8 cellular contexts compared by ENCODE assay signal in the genomic region with DNA sequence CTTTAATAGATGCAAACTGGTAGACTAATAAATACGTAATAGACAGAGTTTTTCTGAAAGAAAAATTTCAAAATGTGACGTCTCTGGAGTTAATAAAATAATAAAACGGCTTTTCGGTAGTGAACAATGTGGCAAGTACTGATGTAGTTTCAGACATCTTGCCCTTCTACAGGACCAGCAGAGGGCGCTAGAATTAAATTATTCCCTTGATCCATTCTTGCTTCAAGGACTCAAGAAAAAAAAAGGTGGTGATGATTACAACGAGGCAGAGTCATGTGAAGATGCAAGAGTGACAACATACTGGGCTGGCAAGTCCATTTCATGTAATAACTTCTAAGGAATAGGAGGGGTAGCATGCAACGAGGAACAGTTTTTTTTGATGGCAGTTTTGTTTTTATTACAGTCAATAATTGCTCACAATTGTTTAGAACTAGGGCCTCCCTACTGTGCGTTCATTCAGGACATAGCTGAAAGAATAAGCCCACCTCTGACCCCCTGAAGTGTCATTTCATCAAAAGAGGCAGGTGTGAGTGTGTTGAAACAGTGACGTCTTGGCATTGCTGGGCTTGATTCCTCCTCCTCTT.
A peak's percentile ranks its signal among the peaks of the same experiment; 100 is the strongest.
DNase-seq lines count a peak whose midpoint lies in the region; ATAC-seq and TF ChIP-seq lines count a peak whose summit lies in the region.

No MANE protein-coding gene starts in this region.

- H3K4me3 ChIP-seq in GM12875 (ENCODE audit: low read depth, low read length), result no peak overlapping the region
- no peak overlapping the region for H3K4me3 ChIP-seq in neural progenitor cell

- H3K36me3 ChIP-seq in neural progenitor cell, result no peaks in the 10 kb centered on the region

- H3K9ac ChIP-seq in neural progenitor cell, result no peak overlapping the region

- no peaks in the 10 kb centered on the region for H3K36me3 Mint-ChIP-seq in neural progenitor cell

- H3K9me3 Mint-ChIP-seq in neural progenitor cell, result no peaks in the 10 kb centered on the region

- peak; percentile 32 for DNase-seq in AG08396 (ENCODE audit: low spot score)
- DNase-seq in NCI-H1694 treated with DMSO at 0.1 percent for 48 hours (lab: John Stamatoyannopoulos, UW), result peak; percentile 49
- DNase-seq in SKM-1 treated with dmso at 0.1 percent for 144 hours (lab: John Stamatoyannopoulos, UW; ENCODE audit: unreplicated experiment), result peak; percentile 5
- peak; percentile 49 for DNase-seq in fibroblast of the conjunctiva (ENCODE audit: low read depth)
- DNase-seq in neural progenitor cell (ENCODE audit: low spot score), result peak; percentile 83
- DNase-seq in stimulated activated naive CD4-positive, alpha-beta T cell treated with Interleukin-2 at 50 U/mL for 16 hours (lab: John Stamatoyannopoulos, UW), result no peak

- peak overlapping the region; percentile 9 for H2AFZ ChIP-seq in neural progenitor cell (replicated peaks)

- H3K9me3 ChIP-seq in neural progenitor cell (ENCODE audit: low read depth), result no peaks in the 10 kb centered on the region

- H3K27me3 Mint-ChIP-seq in neural progenitor cell (ENCODE audit: insufficient read depth, low read depth), result peaks cover 3% of the 10 kb centered on the region

- no peaks in the 10 kb centered on the region for H3K27me3 ChIP-seq in neural progenitor cell

- ATAC-seq in HG02798 (IDR thresholded peaks at IDR 0.05; ENCODE audit: poor library complexity, unreplicated experiment), result no peak

- H3K4me3 Mint-ChIP-seq in neural progenitor cell, result no peak overlapping the region

- no peaks in the 10 kb centered on the region for H3K79me2 ChIP-seq in neural progenitor cell (ENCODE audit: low read depth)

- no peaks in the 10 kb centered on the region for H3K4me1 Mint-ChIP-seq in neural progenitor cell

- no peak overlapping the region for H3K27ac Mint-ChIP-seq in neural progenitor cell

- H3F3A ChIP-seq in neural progenitor cell (ENCODE audit: low read depth), result no peaks in the 10 kb centered on the region

- H3K4me2 ChIP-seq in neural progenitor cell, result no peak overlapping the region

- TF ChIP-seq CTCF in GM12875 (IDR thresholded peaks at IDR 0.05; ENCODE audit: borderline replicate concordance, insufficient read depth, low read depth, low read length), result peak; percentile 46; the same call in 1 of the 2 replicates
- TF ChIP-seq CTCF in neural progenitor cell (IDR thresholded peaks at IDR 0.05), result peak; percentile 88

- H3K27ac ChIP-seq in neural progenitor cell, result no peak overlapping the region

- peaks cover 4% of the 10 kb centered on the region for H3K4me1 ChIP-seq in neural progenitor cell

- H4K20me1 ChIP-seq in neural progenitor cell (ENCODE audit: low read depth), result no peaks in the 10 kb centered on the region
